In the genomic region with DNA sequence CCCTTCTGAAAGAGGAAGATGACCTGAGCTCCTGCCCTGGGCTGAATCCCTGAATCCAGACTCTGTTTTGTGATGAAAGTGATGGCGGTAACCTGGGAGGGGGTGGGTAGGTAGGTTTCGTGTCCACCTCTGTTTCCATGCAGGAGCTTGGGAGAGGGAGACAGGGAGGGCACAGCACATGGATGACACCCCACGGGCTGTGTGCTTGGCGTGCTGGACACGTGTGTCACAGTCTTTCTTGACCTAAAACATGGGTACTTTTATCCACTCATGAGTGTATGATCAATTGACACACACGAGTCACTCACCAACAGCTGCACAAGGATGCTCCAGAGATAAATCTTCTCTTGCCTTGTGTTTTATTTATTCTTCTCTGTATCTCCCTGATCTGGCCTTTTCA, we compare ENCODE assay signal across 2 cellular contexts.
TF ChIP-seq lines count a peak whose summit lies in the region.

No MANE protein-coding gene starts in this region.

TF ChIP-seq in HCT116, 20 proteins besides CTCF, POLR2A, EP300 and RAD21:
- TF ChIP-seq FOSL1 (IDR thresholded peaks at IDR 0.05; ENCODE audit: low read depth) (no peak), REST (IDR thresholded peaks at IDR 0.05; ENCODE audit: low read depth) (no peak), CBX3 (IDR thresholded peaks at IDR 0.05; ENCODE audit: low read depth) (no peak), ZBTB33 (IDR thresholded peaks at IDR 0.05; ENCODE audit: extremely low read depth, insufficient replicate concordance, low read length) (no peak), ATF3 (IDR thresholded peaks at IDR 0.05) (no peak), SP1 (IDR thresholded peaks at IDR 0.05; ENCODE audit: low read depth) (no peak), EZH2phosphoT487 (IDR thresholded peaks at IDR 0.05; ENCODE audit: borderline replicate concordance) (no peak), SRF (IDR thresholded peaks at IDR 0.05; ENCODE audit: low read depth) (no peak), EGR1 (IDR thresholded peaks at IDR 0.05; ENCODE audit: low read depth) (no peak), POLR2AphosphoS5 (IDR thresholded peaks at IDR 0.05; ENCODE audit: low read depth, low read length) (no peak), ELF1 (IDR thresholded peaks at IDR 0.05; ENCODE audit: borderline replicate concordance, low read depth) (no peak)
TF ChIP-seq in HCT116: peak in this region for 0.

TF ChIP-seq in H1, 55 proteins besides CTCF, POLR2A, EP300 and RAD21:
- TF ChIP-seq HDAC2 (IDR thresholded peaks at IDR 0.05; ENCODE audit: borderline replicate concordance in 1 of 2, low read depth in 2 of 2, low read length in 2 of 2) (no peak), SP2 (IDR thresholded peaks at IDR 0.05; ENCODE audit: low read length) (no peak), POLR2AphosphoS5 (IDR thresholded peaks at IDR 0.05; ENCODE audit: low read depth, low read length) (no peak), EGR1 (IDR thresholded peaks at IDR 0.05; ENCODE audit: borderline replicate concordance, low read depth, low read length) (no peak)
TF ChIP-seq in H1: peak in this region for 0.
